In the genomic region with DNA sequence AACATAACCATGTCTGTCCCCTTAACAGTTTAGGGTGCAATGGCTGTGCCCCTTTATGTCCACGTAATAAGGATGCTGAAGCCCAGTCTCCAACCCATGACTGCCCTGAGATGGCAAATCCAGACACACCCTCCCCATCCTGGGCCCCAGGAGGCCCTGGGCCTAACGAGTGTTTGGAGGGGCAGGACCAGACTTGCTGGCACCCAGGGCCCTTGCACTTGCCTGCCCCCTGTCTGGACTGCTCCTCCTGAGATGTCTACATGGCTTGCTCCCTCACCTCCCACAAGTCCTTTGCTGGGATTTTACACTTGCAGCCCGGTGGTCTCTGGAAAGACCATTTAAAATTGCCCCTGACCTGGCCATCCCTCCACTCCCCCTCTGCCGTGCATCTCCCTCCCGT, we compare ENCODE assay signal across 18 cellular contexts.
"Had no signal": no experiment of that assay in that cellular context is flagged by ENCODE, and none has a peak within 500 bp of the region (broad histone marks: within the 10 kb centered on the region; RNA-seq: fewer than 3 reads in every experiment).

No MANE protein-coding gene starts in this region.

- H3K9me3 ChIP-seq: left lung, sigmoid colon, thoracic aorta, upper lobe of left lung had no signal

- H3K4me1 Mint-ChIP-seq: activated CD4-positive, alpha-beta T cell treated with anti-CD3 and anti-CD28 coated beads, Interleukin-2, amount 10 ng/mL, durations not matched to agents 7 days and 5 days; stimulated activated naive B cell treated with anti-CD40 and anti-IgM and Interleukin-4, amounts not matched to agents 10 μg/mL and 1 μg/mL and 100 μg/mL, for 72 hours had no signal

- FAIRE-seq: astrocyte, kidney had no signal

- H3K27me3 ChIP-seq: upper lobe of left lung had no signal

- H3K4me3 ChIP-seq: left lung, sigmoid colon, thoracic aorta, upper lobe of left lung had no signal

- DNase-seq: activated CD4-positive, alpha-beta T cell treated with anti-CD3 and anti-CD28 coated beads, Interleukin-2, amount 10 ng/mL, durations not matched to agents 7 days and 5 days; activated CD8-positive, alpha-beta memory T cell treated with anti-CD3 and anti-CD28 coated beads, Interleukin-2, amount 50 U/mL, for 4 hours; activated effector memory CD4-positive, alpha-beta T cell treated with anti-CD3 and anti-CD28 coated beads, Interleukin-2, amount 50 U/mL, for 16 hours; activated naive CD4-positive, alpha-beta T cell treated with anti-CD3 and anti-CD28 coated beads, Interleukin-2, amount 50 U/mL, for 16 hours; activated T-cell treated with anti-CD3 and anti-CD28 coated beads, Interleukin-2, amount 50 U/mL, for 48 hours; effector CD8-positive, alpha-beta T cell; foreskin melanocyte; kidney; left lung; midbrain; nucleus accumbens; sigmoid colon; stimulated activated naive B cell treated with anti-CD40 and anti-IgM and Interleukin-4, amounts not matched to agents 10 μg/mL and 1 μg/mL and 100 μg/mL, for 72 hours; T1000; upper lobe of left lung had no signal

- H3K4me1 ChIP-seq: left lung, sigmoid colon, upper lobe of left lung had no signal

- H3K36me3 Mint-ChIP-seq: stimulated activated naive B cell treated with anti-CD40 and anti-IgM and Interleukin-4, amounts not matched to agents 10 μg/mL and 1 μg/mL and 100 μg/mL, for 72 hours had no signal

- H3K27ac Mint-ChIP-seq: activated CD4-positive, alpha-beta T cell treated with anti-CD3 and anti-CD28 coated beads, Interleukin-2, amount 10 ng/mL, durations not matched to agents 7 days and 5 days; nephron; stimulated activated naive B cell treated with anti-CD40 and anti-IgM and Interleukin-4, amounts not matched to agents 10 μg/mL and 1 μg/mL and 100 μg/mL, for 72 hours had no signal

- H3K4me3 Mint-ChIP-seq: activated CD4-positive, alpha-beta T cell treated with anti-CD3 and anti-CD28 coated beads, Interleukin-2, amount 10 ng/mL, durations not matched to agents 7 days and 5 days; nephron; stimulated activated naive B cell treated with anti-CD40 and anti-IgM and Interleukin-4, amounts not matched to agents 10 μg/mL and 1 μg/mL and 100 μg/mL, for 72 hours had no signal

- H3K9me3 Mint-ChIP-seq: activated CD4-positive, alpha-beta T cell treated with anti-CD3 and anti-CD28 coated beads, Interleukin-2, amount 10 ng/mL, durations not matched to agents 7 days and 5 days; nephron; stimulated activated naive B cell treated with anti-CD40 and anti-IgM and Interleukin-4, amounts not matched to agents 10 μg/mL and 1 μg/mL and 100 μg/mL, for 72 hours had no signal

- H3K36me3 ChIP-seq: left lung, sigmoid colon, thoracic aorta, upper lobe of left lung had no signal

- H3K27ac ChIP-seq: left lung, sigmoid colon, thoracic aorta, upper lobe of left lung had no signal
